Comparison of ENCODE assay signal across 15 cellular contexts in genomic region chr14:62002636-62003035, GRCh38.
A peak's percentile ranks its signal among the peaks of the same experiment; 100 is the strongest.
DNase-seq lines count a peak whose midpoint lies in the region; ATAC-seq and TF ChIP-seq lines count a peak whose summit lies in the region.
"Had no signal": no experiment of that assay in that cellular context is flagged by ENCODE, and none has a peak within 500 bp of the region (broad histone marks: within the 10 kb centered on the region; RNA-seq: fewer than 3 reads in every experiment).

No MANE protein-coding gene starts in this region.

- peaks cover 18% of the 10 kb centered on the region for H3K9me3 Mint-ChIP-seq in activated CD4-positive, alpha-beta memory T cell treated with anti-CD3 and anti-CD28 coated beads for 36 hours
- no peaks in the 10 kb centered on the region for H3K9me3 Mint-ChIP-seq in activated CD4-positive, alpha-beta memory T cell treated with anti-CD3 and anti-CD28 coated beads, Interleukin-2, amount 10 ng/mL, durations not matched to agents 7 days and 5 days
- peaks cover 2 to 21% (median 12%) of the 10 kb centered on the region in 7 donors for H3K9me3 Mint-ChIP-seq in naive B cell

- DNase-seq in activated CD4-positive, alpha-beta memory T cell treated with anti-CD3 and anti-CD28 coated beads for 36 hours, result peak; percentile 14
- no peak for DNase-seq in activated CD4-positive, alpha-beta memory T cell treated with anti-CD3 and anti-CD28 coated beads, Interleukin-2, amount 10 ng/mL, durations not matched to agents 7 days and 5 days
- peak; percentile 32 for DNase-seq in HT1080 (ENCODE audit: low read depth)
- DNase-seq in mammary epithelial cell, result peak; percentile 86
- peak; percentile 9 for DNase-seq in naive B cell
- DNase-seq in middle frontal gyrus (ENCODE audit: extremely low spot score, low spot score), result no peak
- DNase-seq in NCI-H510A (lab: John Stamatoyannopoulos, UW), result no peak
- no peak for DNase-seq in Right ventricle myocardium inferior (ENCODE audit: missing footprints)
- DNase-seq: activated CD8-positive, alpha-beta memory T cell treated with anti-CD3 and anti-CD28 coated beads, Interleukin-2, amount 50 U/mL, for 4 hours; dorsolateral prefrontal cortex; GDM1; mesendoderm; NCI-H345 had no signal

- H3K36me3 ChIP-seq in mammary epithelial cell (ENCODE audit: insufficient read depth, low read length), result no peaks in the 10 kb centered on the region
- H3K36me3 ChIP-seq: ascending aorta, neutrophil had no signal

- no peak overlapping the region for H3K4me3 ChIP-seq in mammary epithelial cell (replicated peaks in 1 of 3; ENCODE audit: insufficient read depth in 1 of 3, low read depth in 2 of 3, low read length in 3 of 3)
- H3K4me3 ChIP-seq: ascending aorta, dorsolateral prefrontal cortex had no signal

- no peak overlapping the region for H3K4me3 Mint-ChIP-seq in activated CD4-positive, alpha-beta memory T cell treated with anti-CD3 and anti-CD28 coated beads for 36 hours
- no peak overlapping the region for H3K4me3 Mint-ChIP-seq in activated CD4-positive, alpha-beta memory T cell treated with anti-CD3 and anti-CD28 coated beads, Interleukin-2, amount 10 ng/mL, durations not matched to agents 7 days and 5 days
- no peak overlapping the region for H3K4me3 Mint-ChIP-seq in naive B cell

- POLR2A ChIA-PET in activated CD4-positive, alpha-beta memory T cell treated with anti-CD3 and anti-CD28 coated beads for 36 hours (lab: Charles Lee), result no interaction called here
- POLR2A ChIA-PET in activated CD4-positive, alpha-beta memory T cell treated with anti-CD3 and anti-CD28 coated beads, Interleukin-2, amount 10 ng/mL, durations not matched to agents 7 days and 5 days (lab: Charles Lee), result no interaction called here

- no peak overlapping the region for H3K27ac ChIP-seq in mammary epithelial cell (ENCODE audit: insufficient read depth, low read depth, low read length)
- H3K27ac ChIP-seq: ascending aorta, dorsolateral prefrontal cortex, neutrophil had no signal

- peak; percentile 64 to 80 for ATAC-seq in naive B cell (ENCODE audit: low read depth in 2 of 2)
- ATAC-seq in Right ventricle myocardium inferior, result no peak

- dilution Hi-C loops in mammary epithelial cell (cut with HindIII; ENCODE audit: low sequenced_read_pairs), result no loop called here

- no peak overlapping the region for H3K4me2 ChIP-seq in mammary epithelial cell (ENCODE audit: insufficient read depth, low read depth, low read length)

- intact Hi-C loops in activated CD4-positive, alpha-beta memory T cell treated with anti-CD3 and anti-CD28 coated beads for 36 hours (cut with micrococcal nuclease), result loop anchor here (1.0 kb wide), 1 partner anchor 68 kb away; no protein-coding TSS in a partner anchor
- intact Hi-C loops in mammary epithelial cell (cut with micrococcal nuclease), result no loop called here
- intact Hi-C loops in Right ventricle myocardium inferior (cut with DNase I), result no loop called here

- H3K4me1 ChIP-seq in mammary epithelial cell (ENCODE audit: insufficient read depth, low read length), result peaks cover 16% of the 10 kb centered on the region
- H3K4me1 ChIP-seq: ascending aorta had no signal

- peaks cover 14% of the 10 kb centered on the region for H3K27me3 Mint-ChIP-seq in activated CD4-positive, alpha-beta memory T cell treated with anti-CD3 and anti-CD28 coated beads for 36 hours
- H3K27me3 Mint-ChIP-seq in activated CD4-positive, alpha-beta memory T cell treated with anti-CD3 and anti-CD28 coated beads, Interleukin-2, amount 10 ng/mL, durations not matched to agents 7 days and 5 days, result peaks cover 6% of the 10 kb centered on the region
- H3K27me3 Mint-ChIP-seq in naive B cell, result peaks cover 7 to 30% (median 14%) of the 10 kb centered on the region in 3 donors

- H3K9ac ChIP-seq in mammary epithelial cell (ENCODE audit: insufficient read depth, low read length), result no peak overlapping the region

- no TSS peak for BruUV-seq in mammary epithelial cell (replicated peaks; lab: Mats Ljungman, UMichigan)

- no peak overlapping the region for H2AFZ ChIP-seq in mammary epithelial cell (ENCODE audit: low read depth, low read length)

- H3K9me3 ChIP-seq in mammary epithelial cell (replicated peaks; ENCODE audit: insufficient read depth, low read length), result no peaks in the 10 kb centered on the region
- H3K9me3 ChIP-seq: ascending aorta, neutrophil had no signal

- TF ChIP-seq CTCF in mammary epithelial cell (conservative IDR thresholded peaks at IDR 0.05 in 1 of 2, IDR thresholded peaks at IDR 0.05 in 1 of 2; ENCODE audit: extremely low read depth in 1 of 2, insufficient read depth in 1 of 2, low read depth in 1 of 2, low read length in 2 of 2), result no peak

- CTCF ChIA-PET in activated CD4-positive, alpha-beta memory T cell treated with anti-CD3 and anti-CD28 coated beads for 36 hours (lab: Charles Lee), result interaction anchor here (0.9 to 1.2 kb wide), 2 partner anchors 69 to 124 kb away, joined by 3 to 4 read pairs; no protein-coding TSS in a partner anchor
- CTCF ChIA-PET in activated CD4-positive, alpha-beta memory T cell treated with anti-CD3 and anti-CD28 coated beads, Interleukin-2, amount 10 ng/mL, durations not matched to agents 7 days and 5 days (lab: Charles Lee), result no interaction called here
- CTCF ChIA-PET in mammary epithelial cell (lab: Charles Lee; ENCODE audit: low non-redundant PET), result interaction anchor here (0.6 kb wide), 1 partner anchor 977 kb away, joined by 3 read pairs; no protein-coding TSS in a partner anchor

- H4K20me1 ChIP-seq in mammary epithelial cell (ENCODE audit: insufficient read depth, low read length), result no peaks in the 10 kb centered on the region

- H3K27ac Mint-ChIP-seq in activated CD4-positive, alpha-beta memory T cell treated with anti-CD3 and anti-CD28 coated beads for 36 hours, result no peak overlapping the region
- H3K27ac Mint-ChIP-seq in activated CD4-positive, alpha-beta memory T cell treated with anti-CD3 and anti-CD28 coated beads, Interleukin-2, amount 10 ng/mL, durations not matched to agents 7 days and 5 days, result no peak overlapping the region
- no peak overlapping the region for H3K27ac Mint-ChIP-seq in naive B cell

- no peaks in the 10 kb centered on the region for H3K79me2 ChIP-seq in mammary epithelial cell (ENCODE audit: insufficient read depth, low read length)

- H3K27me3 ChIP-seq in mammary epithelial cell (ENCODE audit: insufficient read depth, low read length), result no peaks in the 10 kb centered on the region
- H3K27me3 ChIP-seq: ascending aorta, dorsolateral prefrontal cortex, neutrophil had no signal

- in situ Hi-C loops in mammary epithelial cell (cut with MboI; ENCODE audit: low sequenced_read_pairs in 2 of 2), result no loop called here

- peaks cover 9% of the 10 kb centered on the region for H3K4me1 Mint-ChIP-seq in activated CD4-positive, alpha-beta memory T cell treated with anti-CD3 and anti-CD28 coated beads for 36 hours (ENCODE audit: low read depth)
- H3K4me1 Mint-ChIP-seq in activated CD4-positive, alpha-beta memory T cell treated with anti-CD3 and anti-CD28 coated beads, Interleukin-2, amount 10 ng/mL, durations not matched to agents 7 days and 5 days, result no peaks in the 10 kb centered on the region
- peaks cover 0 to 12% (median 4%) of the 10 kb centered on the region in 3 donors for H3K4me1 Mint-ChIP-seq in naive B cell

- H3K36me3 Mint-ChIP-seq in activated CD4-positive, alpha-beta memory T cell treated with anti-CD3 and anti-CD28 coated beads for 36 hours, result no peaks in the 10 kb centered on the region
- no peaks in the 10 kb centered on the region for H3K36me3 Mint-ChIP-seq in activated CD4-positive, alpha-beta memory T cell treated with anti-CD3 and anti-CD28 coated beads, Interleukin-2, amount 10 ng/mL, durations not matched to agents 7 days and 5 days (ENCODE audit: low read depth)
- H3K36me3 Mint-ChIP-seq in naive B cell, result peaks cover 0 to 10% of the 10 kb centered on the region in 2 donors

- WGBS in mammary epithelial cell (ENCODE audit: low coverage, missing lambda C conversion rate), result 91% methylated on average over 1 of the region's 1 CpG

Comparison
In these comparisons a context has a peak if more than half of its experiments do, and no peak if none do; other contexts are left out.
1. DNase-seq: peak in activated CD4-positive, alpha-beta memory T cell treated with anti-CD3 and anti-CD28 coated beads for 36 hours (single experiment), HT1080 (single experiment), mammary epithelial cell (single experiment) and naive B cell (single experiment); none in activated CD4-positive, alpha-beta memory T cell treated with anti-CD3 and anti-CD28 coated beads, Interleukin-2, amount 10 ng/mL, durations not matched to agents 7 days and 5 days (single experiment), middle frontal gyrus (single experiment), NCI-H510A (single experiment) and Right ventricle myocardium inferior (single experiment).